In the genomic region with DNA sequence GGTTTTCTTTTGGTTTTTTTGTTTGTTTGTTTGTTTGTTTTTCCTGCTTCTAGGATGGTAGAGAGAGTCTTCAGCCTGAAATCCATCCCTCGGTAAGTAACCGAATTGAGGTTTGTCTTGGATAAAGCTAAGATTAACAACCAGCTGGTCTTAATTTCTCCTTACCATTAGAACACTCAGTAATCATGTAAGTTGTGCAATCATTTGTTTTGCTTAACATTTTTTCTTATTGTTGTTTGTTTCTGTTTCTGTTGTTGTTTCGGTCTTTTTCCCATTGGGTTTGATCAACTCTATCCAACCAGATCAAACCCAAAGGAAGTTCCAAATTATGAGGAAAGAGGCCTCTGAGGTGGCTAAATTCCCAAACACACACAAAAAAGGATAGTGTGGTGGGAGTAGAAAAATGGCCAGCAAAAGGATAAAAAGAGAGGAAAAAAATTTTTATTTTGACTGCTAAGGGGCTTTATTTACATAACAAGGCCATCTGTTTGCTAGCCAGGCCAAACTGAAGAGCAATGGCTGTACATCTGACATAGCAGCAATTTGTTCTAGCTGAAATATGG, we compare ENCODE assay signal across 19 cellular contexts. TPM values are rescaled to one million over a fixed set of nuclear protein-coding genes. Genes with fewer than 3 reads are reported as not detected.
"Had no signal": no experiment of that assay in that cellular context is flagged by ENCODE, and none has a peak within 500 bp of the region (broad histone marks: within the 10 kb centered on the region; RNA-seq: fewer than 3 reads in every experiment).

No MANE protein-coding gene starts in this region.

- H3K4me3 ChIP-seq: coronary artery, gastrocnemius medialis, heart right ventricle, mucosa of descending colon, right atrium auricular region, tibial nerve, upper lobe of right lung, vagina had no signal

- DNase-seq: central memory CD4-positive, alpha-beta T cell; effector memory CD4-positive, alpha-beta T cell; gastrocnemius medialis; heart right ventricle; hypothalamus; kidney glomerular epithelial cell; mammary epithelial cell; mucosa of descending colon; naive thymus-derived CD8-positive, alpha-beta T cell; small intestine; stimulated activated CD4-positive, alpha-beta T cell treated with anti-CD3 and anti-CD28 coated beads, Interleukin-12 subunit alpha, Interleukin-12 subunit beta, amount 100 ng/mL, for 4 hours; stimulated activated naive CD4-positive, alpha-beta T cell; upper lobe of right lung had no signal

- H3K36me3 ChIP-seq: gastrocnemius medialis, heart right ventricle, neutrophil, right atrium auricular region, tibial nerve, upper lobe of right lung, vagina had no signal

- H3K4me1 ChIP-seq: gastrocnemius medialis, heart right ventricle, right atrium auricular region, tibial nerve, upper lobe of right lung, vagina had no signal

- H3K27ac ChIP-seq: coronary artery, gastrocnemius medialis, heart right ventricle, neutrophil, right atrium auricular region, tibial nerve, upper lobe of right lung, vagina had no signal

- H3K27me3 ChIP-seq: gastrocnemius medialis, neutrophil, right atrium auricular region, tibial nerve, upper lobe of right lung, vagina had no signal

- H3K9me3 ChIP-seq: gastrocnemius medialis, mucosa of descending colon, neutrophil, upper lobe of right lung, vagina had no signal

- ATAC-seq: gastrocnemius medialis; heart right ventricle; mucosa of descending colon; naive thymus-derived CD8-positive, alpha-beta T cell; upper lobe of right lung had no signal

- H3K4me3 Mint-ChIP-seq: naive thymus-derived CD8-positive, alpha-beta T cell had no signal

- H3K4me1 Mint-ChIP-seq: naive thymus-derived CD8-positive, alpha-beta T cell had no signal

RNA-seq across cellular contexts. Expression of gene ANKRD31, which starts 49.6 kb away (rescaled TPM):
- total RNA-seq: dermis microvascular lymphatic vessel endothelial cell had no signal
